In the genomic region with DNA sequence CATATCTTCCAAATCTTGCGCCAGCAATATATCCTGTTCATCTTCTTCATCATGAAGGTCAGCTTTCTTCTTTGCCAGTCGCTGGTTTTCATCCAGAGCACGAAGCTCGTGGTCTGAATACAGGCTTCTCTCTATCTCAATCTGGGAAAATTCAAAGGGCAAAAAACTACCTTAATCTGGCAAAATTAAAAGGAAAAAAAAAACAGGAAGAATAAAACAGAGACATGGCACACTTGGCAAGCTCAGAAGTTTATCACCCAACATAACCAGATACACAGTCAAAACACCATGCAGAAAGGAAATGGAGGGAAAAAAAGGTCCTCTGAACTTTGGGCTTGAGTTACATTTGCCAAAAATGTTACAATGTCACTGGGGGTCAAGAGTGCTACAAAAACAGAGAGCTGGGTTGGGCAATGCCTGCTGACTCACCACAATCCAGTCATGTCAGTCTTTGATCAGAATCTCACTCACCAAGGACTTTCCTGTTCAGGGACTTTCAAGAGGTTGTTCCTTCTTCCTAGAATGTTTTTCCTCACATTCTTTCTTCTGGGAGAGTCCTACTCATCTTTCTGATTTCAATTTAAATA, we compare ENCODE assay signal across 1 cellular context.
A peak's percentile ranks its signal among the peaks of the same experiment; 100 is the strongest.
TF ChIP-seq lines count a peak whose summit lies in the region.

No MANE protein-coding gene starts in this region.

TF ChIP-seq in K562, 482 proteins besides CTCF, POLR2A, EP300 and RAD21 (continued from another document):
- TF ChIP-seq, protein P1, sequence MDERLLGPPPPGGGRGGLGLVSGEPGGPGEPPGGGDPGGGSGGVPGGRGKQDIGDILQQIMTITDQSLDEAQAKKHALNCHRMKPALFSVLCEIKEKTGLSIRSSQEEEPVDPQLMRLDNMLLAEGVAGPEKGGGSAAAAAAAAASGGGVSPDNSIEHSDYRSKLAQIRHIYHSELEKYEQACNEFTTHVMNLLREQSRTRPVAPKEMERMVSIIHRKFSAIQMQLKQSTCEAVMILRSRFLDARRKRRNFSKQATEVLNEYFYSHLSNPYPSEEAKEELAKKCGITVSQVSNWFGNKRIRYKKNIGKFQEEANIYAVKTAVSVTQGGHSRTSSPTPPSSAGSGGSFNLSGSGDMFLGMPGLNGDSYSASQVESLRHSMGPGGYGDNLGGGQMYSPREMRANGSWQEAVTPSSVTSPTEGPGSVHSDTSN (CRISPR knock-in tag; IDR thresholded peaks at IDR 0.05; ENCODE audit: low read depth), result no peak
- TF ChIP-seq, protein P1 (tag; conservative IDR thresholded peaks at IDR 0.05; ENCODE audit: low read depth), result peak; percentile 63
- TF ChIP-seq ZNF253 (CRISPR knock-in tag; conservative IDR thresholded peaks at IDR 0.05), result no peak
- no peak for TF ChIP-seq KDM5B (IDR thresholded peaks at IDR 0.05; ENCODE audit: insufficient replicate concordance, low read depth, low read length)
- no peak for TF ChIP-seq YY1 (IDR thresholded peaks at IDR 0.05; ENCODE audit: borderline replicate concordance in 1 of 3, control insufficient read depth in 1 of 3, extremely low read depth in 1 of 3, insufficient read depth in 3 of 3, insufficient read length in 1 of 3, insufficient replicate concordance in 2 of 3, low read depth in 1 of 3, low read length in 2 of 3)
- TF ChIP-seq ZNF77 (CRISPR knock-in tag; IDR thresholded peaks at IDR 0.05), result no peak
- peak; percentile 81; the same call in 1 of the 2 replicates for TF ChIP-seq DPF2 (IDR thresholded peaks at IDR 0.05)
- peak; percentile 63; the same call in 1 of the 2 replicates for TF ChIP-seq ARID1B (IDR thresholded peaks at IDR 0.05)
- TF ChIP-seq ZNF75A (CRISPR knock-in tag; IDR thresholded peaks at IDR 0.05), result no peak
- TF ChIP-seq CEBPG (CRISPR knock-in tag; IDR thresholded peaks at IDR 0.05), result peak; percentile 92
- TF ChIP-seq CEBPG (tag; conservative IDR thresholded peaks at IDR 0.05 in 1 of 2, IDR thresholded peaks at IDR 0.05 in 1 of 2), result peak; percentile 92 to 93
- no peak for TF ChIP-seq MAZ (CRISPR knock-in tag; conservative IDR thresholded peaks at IDR 0.05 in 1 of 2, IDR thresholded peaks at IDR 0.05 in 1 of 2)
- no peak for TF ChIP-seq KDM2B (CRISPR knock-in tag; IDR thresholded peaks at IDR 0.05)
- TF ChIP-seq, protein P2, sequence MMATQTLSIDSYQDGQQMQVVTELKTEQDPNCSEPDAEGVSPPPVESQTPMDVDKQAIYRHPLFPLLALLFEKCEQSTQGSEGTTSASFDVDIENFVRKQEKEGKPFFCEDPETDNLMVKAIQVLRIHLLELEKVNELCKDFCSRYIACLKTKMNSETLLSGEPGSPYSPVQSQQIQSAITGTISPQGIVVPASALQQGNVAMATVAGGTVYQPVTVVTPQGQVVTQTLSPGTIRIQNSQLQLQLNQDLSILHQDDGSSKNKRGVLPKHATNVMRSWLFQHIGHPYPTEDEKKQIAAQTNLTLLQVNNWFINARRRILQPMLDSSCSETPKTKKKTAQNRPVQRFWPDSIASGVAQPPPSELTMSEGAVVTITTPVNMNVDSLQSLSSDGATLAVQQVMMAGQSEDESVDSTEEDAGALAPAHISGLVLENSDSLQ (IDR thresholded peaks at IDR 0.05), result peak; percentile 82; the same call in 1 of the 2 replicates
- TF ChIP-seq JUND (IDR thresholded peaks at IDR 0.05; ENCODE audit: borderline replicate concordance, low read depth, low read length), result peak; percentile 93
- TF ChIP-seq JUND (tag; IDR thresholded peaks at IDR 0.05; ENCODE audit: borderline replicate concordance, low read depth, low read length), result peak; percentile 85; the same call in 1 of the 3 replicates
- TF ChIP-seq NCOA1 (IDR thresholded peaks at IDR 0.05; ENCODE audit: low read depth), result no peak
- TF ChIP-seq HDAC1 (IDR thresholded peaks at IDR 0.05), result no peak
- TF ChIP-seq TRIM24 (IDR thresholded peaks at IDR 0.05), result peak in 1 of 2 experiments; percentile 38; a peak in 1 of 4 replicates
- no peak for TF ChIP-seq NFXL1 (CRISPR knock-in tag; IDR thresholded peaks at IDR 0.05)
- TF ChIP-seq PHTF2 (CRISPR knock-in tag; IDR thresholded peaks at IDR 0.05), result no peak
- no peak for TF ChIP-seq TCF7 (IDR thresholded peaks at IDR 0.05; ENCODE audit: borderline replicate concordance)
- no peak for TF ChIP-seq LARP7 (IDR thresholded peaks at IDR 0.05)
- no peak for TF ChIP-seq ZNF431 (CRISPR knock-in tag; IDR thresholded peaks at IDR 0.05)
- no peak; the same call in 1 of the 2 replicates for TF ChIP-seq NR2C1 (IDR thresholded peaks at IDR 0.05)
- TF ChIP-seq NR2C1 (tag; IDR thresholded peaks at IDR 0.05), result peak; percentile 65
